2 cellular contexts compared by ENCODE assay signal in the genomic region with DNA sequence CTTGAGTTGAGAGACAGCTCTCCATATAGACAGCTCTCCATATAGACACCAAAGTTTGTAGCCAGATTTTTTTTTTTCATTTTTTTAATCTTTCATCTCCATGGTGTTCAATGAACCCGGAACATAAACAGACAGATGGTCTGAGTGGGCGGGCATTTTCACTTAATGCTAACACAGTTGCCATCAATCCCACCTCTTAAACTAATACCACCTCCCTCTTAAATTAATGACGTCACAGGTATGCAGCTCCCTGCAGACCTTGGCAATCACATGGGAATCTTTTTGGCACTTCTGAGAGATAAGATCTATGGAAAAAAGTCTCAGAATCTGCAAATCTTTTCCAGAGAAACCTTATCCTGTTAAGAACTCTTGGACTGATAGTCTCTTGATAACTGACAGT.
A peak's percentile ranks its signal among the peaks of the same experiment; 100 is the strongest.
TF ChIP-seq lines count a peak whose summit lies in the region.

No MANE protein-coding gene starts in this region.

TF ChIP-seq in HEK293, 187 proteins besides CTCF, POLR2A, EP300 and RAD21:
- TF ChIP-seq ZNF596 (tag by site-specific recombination; IDR thresholded peaks at IDR 0.05) (no peak), ZNF433 (tag by site-specific recombination; IDR thresholded peaks at IDR 0.05; ENCODE audit: low read depth) (no peak), TSHZ1 (tag by site-specific recombination; IDR thresholded peaks at IDR 0.05; ENCODE audit: borderline replicate concordance) (no peak), KLF8 (tag by site-specific recombination; IDR thresholded peaks at IDR 0.05) (no peak), ZNF426 (tag by site-specific recombination; IDR thresholded peaks at IDR 0.05) (no peak)
- TF ChIP-seq, protein P1, sequence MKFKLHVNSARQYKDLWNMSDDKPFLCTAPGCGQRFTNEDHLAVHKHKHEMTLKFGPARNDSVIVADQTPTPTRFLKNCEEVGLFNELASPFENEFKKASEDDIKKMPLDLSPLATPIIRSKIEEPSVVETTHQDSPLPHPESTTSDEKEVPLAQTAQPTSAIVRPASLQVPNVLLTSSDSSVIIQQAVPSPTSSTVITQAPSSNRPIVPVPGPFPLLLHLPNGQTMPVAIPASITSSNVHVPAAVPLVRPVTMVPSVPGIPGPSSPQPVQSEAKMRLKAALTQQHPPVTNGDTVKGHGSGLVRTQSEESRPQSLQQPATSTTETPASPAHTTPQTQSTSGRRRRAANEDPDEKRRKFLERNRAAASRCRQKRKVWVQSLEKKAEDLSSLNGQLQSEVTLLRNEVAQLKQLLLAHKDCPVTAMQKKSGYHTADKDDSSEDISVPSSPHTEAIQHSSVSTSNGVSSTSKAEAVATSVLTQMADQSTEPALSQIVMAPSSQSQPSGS (tag by site-specific recombination; IDR thresholded peaks at IDR 0.05; ENCODE audit: low read depth), result peak; percentile 68
TF ChIP-seq in HEK293: peak in this region for 1.

TF ChIP-seq in K562, 482 proteins besides CTCF, POLR2A, EP300 and RAD21:
- TF ChIP-seq ESRRB (CRISPR knock-in tag; IDR thresholded peaks at IDR 0.05; ENCODE audit: borderline replicate concordance), result no peak
- 0 out of 2 replicates have a peak, but pooled peaks have one; percentile 21 for TF ChIP-seq ATF7 (IDR thresholded peaks at IDR 0.05)
- no peak for TF ChIP-seq HNRNPH1 (optimal IDR thresholded peaks at IDR 0.05; ENCODE audit: low read depth, low read length)
- TF ChIP-seq, protein P2, sequence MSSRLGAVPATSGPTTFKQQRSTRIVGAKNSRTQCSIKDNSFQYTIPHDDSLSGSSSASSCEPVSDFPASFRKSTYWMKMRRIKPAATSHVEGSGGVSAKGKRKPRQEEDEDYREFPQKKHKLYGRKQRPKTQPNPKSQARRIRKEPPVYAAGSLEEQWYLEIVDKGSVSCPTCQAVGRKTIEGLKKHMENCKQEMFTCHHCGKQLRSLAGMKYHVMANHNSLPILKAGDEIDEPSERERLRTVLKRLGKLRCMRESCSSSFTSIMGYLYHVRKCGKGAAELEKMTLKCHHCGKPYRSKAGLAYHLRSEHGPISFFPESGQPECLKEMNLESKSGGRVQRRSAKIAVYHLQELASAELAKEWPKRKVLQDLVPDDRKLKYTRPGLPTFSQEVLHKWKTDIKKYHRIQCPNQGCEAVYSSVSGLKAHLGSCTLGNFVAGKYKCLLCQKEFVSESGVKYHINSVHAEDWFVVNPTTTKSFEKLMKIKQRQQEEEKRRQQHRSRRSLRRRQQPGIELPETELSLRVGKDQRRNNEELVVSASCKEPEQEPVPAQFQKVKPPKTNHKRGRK (tag; IDR thresholded peaks at IDR 0.05), result no peak
- no peak for TF ChIP-seq ZMIZ1 (IDR thresholded peaks at IDR 0.05; ENCODE audit: low read depth in 2 of 2, low read length in 2 of 2)
- no peak for TF ChIP-seq LCOR (CRISPR knock-in tag; IDR thresholded peaks at IDR 0.05)
- no peak for TF ChIP-seq ATF1 (CRISPR knock-in tag; IDR thresholded peaks at IDR 0.05)
- peak; percentile 36; the same call in 1 of the 2 replicates for TF ChIP-seq ATF1 (tag; IDR thresholded peaks at IDR 0.05)
- TF ChIP-seq CREBBP (IDR thresholded peaks at IDR 0.05; ENCODE audit: low read depth, low read length), result no peak
- TF ChIP-seq CREB3 (tag; conservative IDR thresholded peaks at IDR 0.05; ENCODE audit: low read depth), result no peak
- no peak for TF ChIP-seq HES1 (IDR thresholded peaks at IDR 0.05; ENCODE audit: low read depth)
TF ChIP-seq in K562: peak in this region for 2.
